In genomic region chr15:43912991-43913927, GRCh38 we compare ENCODE assay signal across 8 cellular contexts.
DNase-seq lines count a peak whose midpoint lies in the region; ATAC-seq and TF ChIP-seq lines count a peak whose summit lies in the region.

No MANE protein-coding gene starts in this region.

- DNase-seq in AG04450 (ENCODE audit: low read depth, low spot score): peak; percentile 90
- no peak for DNase-seq in coronary artery (ENCODE audit: low spot score)
- peak; percentile 53 for DNase-seq in medulla oblongata (ENCODE audit: extremely low spot score)
- no peak for DNase-seq in stimulated activated naive CD4-positive, alpha-beta T cell (lab: John Stamatoyannopoulos, UW)
- DNase-seq in effector CD8-positive, alpha-beta T cell (lab: John Stamatoyannopoulos, UW): no peak
- DNase-seq in NCI-H1048 (lab: John Stamatoyannopoulos, UW): no peak

- H3K9ac ChIP-seq in HUES48 (ENCODE audit: low read depth, low read length): no peak overlapping the region

- CTCF ChIA-PET in AG04450 (lab: Charles Lee): interaction anchor here (0.6 to 2.5 kb wide), 5 partner anchors 9 to 622 kb away, joined by 3 to 12 read pairs (median 4); no protein-coding TSS in a partner anchor

- no peaks in the 10 kb centered on the region for H3K9me3 ChIP-seq in AG04450 (ENCODE audit: control insufficient read depth, insufficient read depth, low read length)
- H3K9me3 ChIP-seq in HUES48 (ENCODE audit: control insufficient read depth, insufficient read depth, low read length): no peaks in the 10 kb centered on the region; the same call in 1 of the 2 replicates

- TF ChIP-seq CTCF in AG04450 (IDR thresholded peaks at IDR 0.05; ENCODE audit: low read depth, low read length): no peak; the same call in 1 of the 2 replicates
- no peak for TF ChIP-seq CTCF in coronary artery (IDR thresholded peaks at IDR 0.05)

- H3K27me3 ChIP-seq in AG04450 (ENCODE audit: control insufficient read depth, insufficient read depth, low read length): no peaks in the 10 kb centered on the region
- no peaks in the 10 kb centered on the region for H3K27me3 ChIP-seq in HUES48 (ENCODE audit: control insufficient read depth, insufficient read depth, low read length)

- no peaks in the 10 kb centered on the region; the same call in 1 of the 2 replicates for H3K36me3 ChIP-seq in HUES48 (ENCODE audit: control insufficient read depth, insufficient read depth, low read length)

- POLR2A ChIA-PET in AG04450 (lab: Yijun Ruan, JAX): interaction anchor here (0.5 to 1.9 kb wide), 4 partner anchors 9 to 87 kb away, joined by 3 to 8 read pairs (median 5); no protein-coding TSS in a partner anchor

- H3K4me3 ChIP-seq in AG04450 (ENCODE audit: low read depth, low read length): no peak overlapping the region
- no peak overlapping the region for H3K4me3 ChIP-seq in HUES48 (ENCODE audit: low read depth, low read length)
- no peak overlapping the region for H3K4me3 ChIP-seq in coronary artery

- ATAC-seq in GM21529 (IDR thresholded peaks at IDR 0.05; ENCODE audit: unreplicated experiment): no peak

- peak overlapping the region; percentile 91 for H3K27ac ChIP-seq in AG04450 (ENCODE audit: low read depth, low read length)
- H3K27ac ChIP-seq in HUES48 (ENCODE audit: low read depth, low read length): peak overlapping the region; percentile 40
- H3K27ac ChIP-seq in coronary artery: peak overlapping the region; percentile 0 to 57

- H3K4me1 ChIP-seq in HUES48 (ENCODE audit: control insufficient read depth, insufficient read depth, low read length): peaks cover 6% of the 10 kb centered on the region; the same call in 1 of the 2 replicates

Comparison
In these comparisons a context has a peak if more than half of its experiments do, and no peak if none do; other contexts are left out.
1. DNase-seq: peak in AG04450 (single experiment) and medulla oblongata (single experiment); none in coronary artery (single experiment), stimulated activated naive CD4-positive, alpha-beta T cell (0 of 6), effector CD8-positive, alpha-beta T cell (single experiment) and NCI-H1048 (single experiment).
2. H3K27ac ChIP-seq: peak in every context shown above with its lines; median percentile 91 in AG04450; 40 in HUES48; 28 in coronary artery.